Comparison of ENCODE assay signal across 8 cellular contexts in the genomic region with DNA sequence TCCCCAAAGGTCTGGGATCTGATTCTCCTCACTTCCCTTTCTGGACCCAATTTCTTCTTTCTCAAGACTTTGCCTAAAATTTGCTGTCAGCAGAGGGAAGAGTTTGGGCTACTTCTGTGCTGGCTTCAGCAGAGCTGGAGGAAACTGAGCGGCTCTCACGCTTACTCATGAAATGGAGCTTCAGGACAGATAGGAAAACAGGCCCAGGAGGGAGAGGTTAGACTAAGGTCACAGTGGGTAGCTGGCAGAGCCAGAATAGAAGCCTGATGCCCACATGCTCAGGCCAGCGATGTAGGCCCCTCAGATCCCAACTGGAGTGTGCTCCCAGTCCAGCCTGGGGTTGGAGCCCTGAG. TPM values are rescaled to one million over a fixed set of nuclear protein-coding genes. Genes with fewer than 3 reads are reported as not detected.
DNase-seq lines count a peak whose midpoint lies in the region; ATAC-seq lines count a peak whose summit lies in the region.

No MANE protein-coding gene starts in this region.

- peak overlapping the region; percentile 74 to 96 (median 86) for H3K4me3 ChIP-seq in BLaER1 treated with 17β-estradiol and CSF1 and Interleukin-3, amounts not matched to agents 10 nM and 100 nM
- peak overlapping the region; percentile 92 to 97 (median 95) for H3K4me3 ChIP-seq in skeletal muscle tissue (ENCODE audit: low read length in 3 of 3)

- ATAC-seq in HG02852 (IDR thresholded peaks at IDR 0.05; ENCODE audit: unreplicated experiment) (peak; percentile 18), GM21447 (IDR thresholded peaks at IDR 0.05; ENCODE audit: unreplicated experiment) (no peak)

- H4K20me1 ChIP-seq in BLaER1 treated with 17β-estradiol and CSF1 and Interleukin-3, amounts not matched to agents 10 nM and 100 nM: peaks cover 0 to 43% (median 0%) of the 10 kb centered on the region in 11 experiments; a peak in 7 of 22 replicates

- H3K36me3 ChIP-seq in BLaER1 treated with 17β-estradiol and CSF1 and Interleukin-3, amounts not matched to agents 10 nM and 100 nM: peaks cover 5 to 34% (median 15%) of the 10 kb centered on the region in 11 experiments; a peak in 18 of 22 replicates
- peaks cover 15 to 18% (median 17%) of the 10 kb centered on the region in 3 donors for H3K36me3 ChIP-seq in skeletal muscle tissue (ENCODE audit: control insufficient read depth in 3 of 3, insufficient read depth in 3 of 3, low read length in 3 of 3)

- H3K4me2 ChIP-seq in BLaER1 treated with 17β-estradiol and CSF1 and Interleukin-3, amounts not matched to agents 10 nM and 100 nM: peak overlapping the region; percentile 89 to 100 (median 95)

- no peak for DNase-seq in activated naive CD8-positive, alpha-beta T cell treated with anti-CD3 and anti-CD28 coated beads for 36 hours
- DNase-seq in hepatic stellate cell (ENCODE audit: low spot score) (peak; percentile 55), Ammon's horn (ENCODE audit: low spot score) (no peak), NAMALWA (ENCODE audit: low spot score) (no peak)

- peaks cover 18% of the 10 kb centered on the region for H3K4me1 Mint-ChIP-seq in activated naive CD8-positive, alpha-beta T cell treated with anti-CD3 and anti-CD28 coated beads for 36 hours

- peak overlapping the region; percentile 76 for H3K27ac Mint-ChIP-seq in activated naive CD8-positive, alpha-beta T cell treated with anti-CD3 and anti-CD28 coated beads for 36 hours

- H3K4me3 Mint-ChIP-seq in activated naive CD8-positive, alpha-beta T cell treated with anti-CD3 and anti-CD28 coated beads for 36 hours: peak overlapping the region; percentile 89

- no peaks in the 10 kb centered on the region for H3K27me3 ChIP-seq in BLaER1 treated with 17β-estradiol and CSF1 and Interleukin-3, amounts not matched to agents 10 nM and 100 nM
- no peaks in the 10 kb centered on the region for H3K27me3 ChIP-seq in skeletal muscle tissue (ENCODE audit: control insufficient read depth in 3 of 3, insufficient read depth in 3 of 3, low read length in 3 of 3)

- peaks cover 14 to 55% (median 20%) of the 10 kb centered on the region in 10 experiments for H3K4me1 ChIP-seq in BLaER1 treated with 17β-estradiol and CSF1 and Interleukin-3, amounts not matched to agents 10 nM and 100 nM
- peaks cover 17 to 23% (median 18%) of the 10 kb centered on the region in 3 donors for H3K4me1 ChIP-seq in skeletal muscle tissue (ENCODE audit: control insufficient read depth in 3 of 3, insufficient read depth in 3 of 3, low read length in 3 of 3)

- no peaks in the 10 kb centered on the region for H3K27me3 Mint-ChIP-seq in activated naive CD8-positive, alpha-beta T cell treated with anti-CD3 and anti-CD28 coated beads for 36 hours

- peak overlapping the region; percentile 83 to 95 (median 90) for H3K9ac ChIP-seq in BLaER1 treated with 17β-estradiol and CSF1 and Interleukin-3, amounts not matched to agents 10 nM and 100 nM
- H3K9ac ChIP-seq in skeletal muscle tissue (ENCODE audit: low read depth in 1 of 3, low read length in 3 of 3): peak overlapping the region; percentile 92 to 99 (median 98)

- no peaks in the 10 kb centered on the region for H3K9me3 Mint-ChIP-seq in activated naive CD8-positive, alpha-beta T cell treated with anti-CD3 and anti-CD28 coated beads for 36 hours

- no peaks in the 10 kb centered on the region for H3K9me3 ChIP-seq in BLaER1 treated with 17β-estradiol and CSF1 and Interleukin-3, amounts not matched to agents 10 nM and 100 nM (replicated peaks in 1 of 11)
- no peaks in the 10 kb centered on the region for H3K9me3 ChIP-seq in skeletal muscle tissue (ENCODE audit: control insufficient read depth in 3 of 3, low read length in 3 of 3)

- peak overlapping the region; percentile 75 to 97 (median 86) for H3K27ac ChIP-seq in BLaER1 treated with 17β-estradiol and CSF1 and Interleukin-3, amounts not matched to agents 10 nM and 100 nM
- H3K27ac ChIP-seq in skeletal muscle tissue (ENCODE audit: low read depth, low read length): peak overlapping the region; percentile 86

- peaks cover 2% of the 10 kb centered on the region for H3K36me3 Mint-ChIP-seq in activated naive CD8-positive, alpha-beta T cell treated with anti-CD3 and anti-CD28 coated beads for 36 hours

RNA-seq across cellular contexts. Expression of a gene that starts 0.6 kb away (rescaled TPM):
- 10 to 100 TPM in 1 of 2 experiments, 1 to 10 TPM in 1; 9.6 to 11.8 TPM for total RNA-seq in activated naive CD8-positive, alpha-beta T cell treated with anti-CD3 and anti-CD28 coated beads for 36 hours
- 9.4 TPM for total RNA-seq in skeletal muscle tissue

RNA-seq across cellular contexts. Expression of a gene that starts 50.1 kb away (rescaled TPM):
- total RNA-seq in activated naive CD8-positive, alpha-beta T cell treated with anti-CD3 and anti-CD28 coated beads for 36 hours: 100 to 1,000 TPM; 162 to 165 TPM
- total RNA-seq in skeletal muscle tissue: 33.4 TPM

RNA-seq across cellular contexts. Expression of a gene that starts 54.4 kb away (rescaled TPM):
- 100 to 1,000 TPM; 295 to 317 TPM for total RNA-seq in activated naive CD8-positive, alpha-beta T cell treated with anti-CD3 and anti-CD28 coated beads for 36 hours
- total RNA-seq in skeletal muscle tissue: 134 TPM
